ENCODE assay signal across 22 cellular contexts in the genomic region with DNA sequence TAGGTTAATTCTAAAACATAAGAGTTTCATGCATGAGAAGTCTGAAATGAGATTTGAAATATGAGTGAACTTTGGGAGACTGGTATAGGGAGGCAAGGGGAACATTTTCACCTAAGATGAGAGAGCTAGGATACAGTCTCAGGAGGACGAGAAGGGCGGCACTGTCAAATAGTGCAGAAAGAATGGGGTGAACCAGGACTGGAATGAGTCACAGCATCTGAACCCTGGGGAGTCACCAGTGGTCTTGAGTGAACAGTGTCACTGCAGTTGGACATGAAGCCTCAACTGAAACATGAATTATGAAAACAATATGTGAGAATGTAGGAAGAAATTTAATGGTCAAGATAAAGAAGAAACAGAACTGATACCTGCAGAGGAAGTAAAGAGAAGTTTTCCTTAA. TPM values are rescaled to one million over a fixed set of nuclear protein-coding genes. Genes with fewer than 3 reads are reported as not detected.
A peak's percentile ranks its signal among the peaks of the same experiment; 100 is the strongest.
DNase-seq lines count a peak whose midpoint lies in the region; ATAC-seq and TF ChIP-seq lines count a peak whose summit lies in the region.
"Had no signal": no experiment of that assay in that cellular context is flagged by ENCODE, and none has a peak within 500 bp of the region (broad histone marks: within the 10 kb centered on the region; RNA-seq: fewer than 3 reads in every experiment).

No MANE protein-coding gene starts in this region.

- H3K27ac ChIP-seq in suprapubic skin (no peak overlapping the region), colonic mucosa (no peak overlapping the region)
- H3K27ac ChIP-seq: body of pancreas, thyroid gland had no signal

- TF ChIP-seq EP300 in suprapubic skin (IDR thresholded peaks at IDR 0.05): no peak

- H3K4me3 ChIP-seq in suprapubic skin: no peak overlapping the region
- H3K4me3 ChIP-seq in colonic mucosa: no peak overlapping the region
- H3K4me3 ChIP-seq: body of pancreas, thyroid gland had no signal

- DNase-seq in GM10266 (ENCODE audit: extremely low spot score) (no peak), suprapubic skin (ENCODE audit: low spot score in 2 of 2) (no peak), colonic mucosa (no peak)
- DNase-seq: activated CD4-positive, CD25-positive, alpha-beta regulatory T cell treated with anti-CD3 and anti-CD28 coated beads, Interleukin-2, amount 50 U/mL, for 72 hours; activated CD8-positive, alpha-beta memory T cell treated with anti-CD3 and anti-CD28 coated beads, Interleukin-2, amount 50 U/mL, for 48 hours; body of pancreas; CD4-positive, CD25-positive, alpha-beta regulatory T cell; DMS79; MV-4-11; NCI-H226; right cardiac atrium; stimulated activated CD4-positive, alpha-beta T cell treated with anti-CD3 and anti-CD28 coated beads, Interleukin-1b, Interleukin-23, amount 100 ng/mL, for 48 hours; T-helper 17 cell; thyroid gland had no signal

- whole genome bisulfite sequencing in suprapubic skin: 92% methylated on average over 2 of the region's 2 CpGs

- TF ChIP-seq CTCF in GM10266 (IDR thresholded peaks at IDR 0.05; ENCODE audit: control insufficient read depth, insufficient read depth, low read depth, missing control alignments) (no peak), suprapubic skin (IDR thresholded peaks at IDR 0.05) (no peak), colonic mucosa (IDR thresholded peaks at IDR 0.05) (no peak)

- intact Hi-C loops in colonic mucosa (cut with DNase I): no loop called here

- H3K4me1 ChIP-seq in suprapubic skin (no peaks in the 10 kb centered on the region), colonic mucosa (no peaks in the 10 kb centered on the region)
- H3K4me1 ChIP-seq: body of pancreas, thyroid gland had no signal

- no peak for TF ChIP-seq POLR2A in suprapubic skin (IDR thresholded peaks at IDR 0.05)

- no peaks in the 10 kb centered on the region for H3K9me3 ChIP-seq in suprapubic skin
- H3K9me3 ChIP-seq in colonic mucosa: no peaks in the 10 kb centered on the region
- H3K9me3 ChIP-seq: body of pancreas, thyroid gland had no signal

- H3K27me3 ChIP-seq in suprapubic skin (no peaks in the 10 kb centered on the region), colonic mucosa (no peaks in the 10 kb centered on the region)
- H3K27me3 ChIP-seq: body of pancreas, thyroid gland had no signal

- H3K36me3 ChIP-seq in suprapubic skin: no peaks in the 10 kb centered on the region
- H3K36me3 ChIP-seq in colonic mucosa: no peaks in the 10 kb centered on the region
- H3K36me3 ChIP-seq: thyroid gland had no signal

- peak; percentile 82 for ATAC-seq in GM18499 (IDR thresholded peaks at IDR 0.05; ENCODE audit: insufficient read depth, unreplicated experiment)
- peak; percentile 53 for ATAC-seq in GM19397 (IDR thresholded peaks at IDR 0.05; ENCODE audit: unreplicated experiment)
- peak; percentile 68 for ATAC-seq in HG02588 (IDR thresholded peaks at IDR 0.05; ENCODE audit: unreplicated experiment)
- ATAC-seq in HG03280 (IDR thresholded peaks at IDR 0.05; ENCODE audit: unreplicated experiment): peak; percentile 69
- ATAC-seq in HG02938 (IDR thresholded peaks at IDR 0.05; ENCODE audit: unreplicated experiment): no peak
- ATAC-seq: body of pancreas, esophagus mucosa, right cardiac atrium, T-helper 17 cell had no signal

- H3K9ac ChIP-seq in colonic mucosa (ENCODE audit: low read depth in 2 of 2, low read length in 2 of 2): no peak overlapping the region

RNA-seq across cellular contexts. Expression of gene GNG11, which starts 33.8 kb away (rescaled TPM):
- total RNA-seq in suprapubic skin (1 to 10 TPM; 3.3 to 6.8 (median 5.3) TPM), colonic mucosa (1 to 10 TPM; 2.1 to 4.1 TPM)

RNA-seq across cellular contexts. Expression of gene BET1, which starts 48.9 kb away (rescaled TPM):
- total RNA-seq in suprapubic skin (10 to 100 TPM; 12.7 to 37.0 (median 14.2) TPM), colonic mucosa (10 to 100 TPM; 22.2 to 22.5 TPM)

RNA-seq across cellular contexts. Expression of gene GNGT1, which starts 48.9 kb away (rescaled TPM):
- total RNA-seq in suprapubic skin: not detected
- not detected for total RNA-seq in colonic mucosa
- total RNA-seq: body of pancreas; CD4-positive, CD25-positive, alpha-beta regulatory T cell; dermis microvascular lymphatic vessel endothelial cell; mesothelial cell of epicardium; right cardiac atrium; T-helper 17 cell; thyroid gland had no signal
